ENCODE assay signal across 19 cellular contexts in the genomic region with DNA sequence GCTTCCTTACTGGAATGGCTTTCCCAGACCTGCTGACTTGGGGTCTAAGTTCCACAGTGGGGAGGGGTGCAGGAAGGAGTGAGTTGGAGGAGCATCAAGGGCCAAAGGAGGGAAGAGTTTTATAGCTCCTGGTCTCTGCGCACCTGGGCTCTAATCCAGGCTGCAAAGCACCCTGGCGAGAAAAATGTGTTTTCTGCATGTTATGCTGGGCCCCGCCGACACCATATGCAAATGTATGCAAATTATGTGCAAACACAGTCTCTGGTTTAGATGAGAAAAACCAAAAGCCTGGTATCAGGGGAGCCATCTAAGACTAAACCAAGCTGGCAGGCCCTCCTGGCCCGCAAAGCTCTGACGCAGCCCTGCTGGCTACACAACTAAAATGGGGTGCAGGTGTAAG.
DNase-seq lines count a peak whose midpoint lies in the region; ATAC-seq and TF ChIP-seq lines count a peak whose summit lies in the region.
"Had no signal": no experiment of that assay in that cellular context is flagged by ENCODE, and none has a peak within 500 bp of the region (broad histone marks: within the 10 kb centered on the region; RNA-seq: fewer than 3 reads in every experiment).

No MANE protein-coding gene starts in this region.

- no peaks in the 10 kb centered on the region for H3K36me3 Mint-ChIP-seq in stimulated activated memory B cell treated with anti-CD40 and anti-IgM and Interleukin-4, amounts not matched to agents 10 μg/mL and 1 μg/mL and 100 μg/mL, for 72 hours
- H3K36me3 Mint-ChIP-seq: CD4-positive, CD25-positive, alpha-beta regulatory T cell had no signal

- peak; percentile 21 for ATAC-seq in stimulated activated memory B cell treated with anti-CD40 and anti-IgM and Interleukin-4, amounts not matched to agents 10 μg/mL and 1 μg/mL and 100 μg/mL, for 72 hours
- no peak for ATAC-seq in HG03342 (IDR thresholded peaks at IDR 0.05; ENCODE audit: unreplicated experiment)
- ATAC-seq: HCT116 had no signal

- BruUV-seq in OCI-LY7 (replicated peaks; lab: Mats Ljungman, UMichigan), result no TSS peak

- DNase-seq in activated effector memory CD4-positive, alpha-beta T cell treated with anti-CD3 and anti-CD28 coated beads, Interleukin-2, amount 50 U/mL, for 16 hours, result peak; percentile 21
- DNase-seq in activated effector memory CD4-positive, alpha-beta T cell treated with Interleukin-2 at 50 U/mL for 16 hours, result no peak
- DNase-seq in OCI-LY7 (ENCODE audit: low spot score), result peak; percentile 87
- DNase-seq in germinal center (ENCODE audit: low spot score), result peak; percentile 42
- DNase-seq in NCI-H1092 (lab: John Stamatoyannopoulos, UW), result no peak
- no peak for DNase-seq in NCI-H2171 treated with DMSO at 0.1 percent for 48 hours (lab: John Stamatoyannopoulos, UW)
- DNase-seq: BE2C; CD4-positive, CD25-positive, alpha-beta regulatory T cell; COR-L47; DMS 273 treated with DMSO at 0.1 percent for 48 hours; DND-41; NCI-H1417 treated with DMSO at 0.1 percent for 48 hours; NCI-H1930; NCI-H345; Peyer's patch; Right ventricle myocardium superior had no signal

- no peaks in the 10 kb centered on the region for H3K36me3 ChIP-seq in OCI-LY7 (ENCODE audit: insufficient read depth, low read length)
- H3K36me3 ChIP-seq: BE2C, Peyer's patch had no signal

- H4K20me1 ChIP-seq in OCI-LY7 (ENCODE audit: insufficient read depth, low read length), result no peaks in the 10 kb centered on the region

- H3K9me2 ChIP-seq in OCI-LY7 (ENCODE audit: insufficient read depth, low read length), result no peaks in the 10 kb centered on the region

- no peak overlapping the region for H3K4me3 Mint-ChIP-seq in stimulated activated memory B cell treated with anti-CD40 and anti-IgM and Interleukin-4, amounts not matched to agents 10 μg/mL and 1 μg/mL and 100 μg/mL, for 72 hours
- H3K4me3 Mint-ChIP-seq: CD4-positive, CD25-positive, alpha-beta regulatory T cell had no signal

- peak overlapping the region; percentile 90 for H3K27ac ChIP-seq in OCI-LY7 (ENCODE audit: low read depth, low read length, poor library complexity, severe bottlenecking)
- H3K27ac ChIP-seq: Peyer's patch had no signal

- no peaks in the 10 kb centered on the region for H3K79me2 ChIP-seq in OCI-LY7 (ENCODE audit: insufficient read depth, low read depth, low read length)

- H3K4me1 ChIP-seq in OCI-LY7 (ENCODE audit: insufficient read depth, low read length, poor library complexity, severe bottlenecking), result peaks cover 95% of the 10 kb centered on the region
- H3K4me1 ChIP-seq: BE2C, Peyer's patch had no signal

- H3K9me3 Mint-ChIP-seq in stimulated activated memory B cell treated with anti-CD40 and anti-IgM and Interleukin-4, amounts not matched to agents 10 μg/mL and 1 μg/mL and 100 μg/mL, for 72 hours, result peaks cover 4% of the 10 kb centered on the region

- TF ChIP-seq CTCF in OCI-LY7 (conservative IDR thresholded peaks at IDR 0.05; ENCODE audit: low read length), result no peak

- H3K4me1 Mint-ChIP-seq in stimulated activated memory B cell treated with anti-CD40 and anti-IgM and Interleukin-4, amounts not matched to agents 10 μg/mL and 1 μg/mL and 100 μg/mL, for 72 hours, result peaks cover 54% of the 10 kb centered on the region
- H3K4me1 Mint-ChIP-seq: CD4-positive, CD25-positive, alpha-beta regulatory T cell had no signal

- no peak overlapping the region for H3K27ac Mint-ChIP-seq in stimulated activated memory B cell treated with anti-CD40 and anti-IgM and Interleukin-4, amounts not matched to agents 10 μg/mL and 1 μg/mL and 100 μg/mL, for 72 hours
- H3K27ac Mint-ChIP-seq: CD4-positive, CD25-positive, alpha-beta regulatory T cell had no signal

- H3K9me3 ChIP-seq in OCI-LY7 (ENCODE audit: low read length), result no peaks in the 10 kb centered on the region; the same call in 1 of the 2 replicates
- H3K9me3 ChIP-seq: BE2C, Peyer's patch had no signal

- peak overlapping the region; percentile 37; the same call in 1 of the 2 replicates for H2AFZ ChIP-seq in OCI-LY7 (ENCODE audit: low read length)

- H3K4me3 ChIP-seq in OCI-LY7 (ENCODE audit: low read depth, low read length, poor library complexity, severe bottlenecking), result peak overlapping the region; percentile 42
- H3K4me3 ChIP-seq: Peyer's patch had no signal

- H3K4me2 ChIP-seq in OCI-LY7 (ENCODE audit: low read length), result peak overlapping the region; percentile 71

- CTCF ChIA-PET in OCI-LY7 (lab: Charles Lee; ENCODE audit: unreplicated experiment), result interaction anchor here (0.6 kb wide), 1 partner anchor 20 kb away, joined by 5 read pairs; no protein-coding TSS in a partner anchor

- H3K27me3 Mint-ChIP-seq in stimulated activated memory B cell treated with anti-CD40 and anti-IgM and Interleukin-4, amounts not matched to agents 10 μg/mL and 1 μg/mL and 100 μg/mL, for 72 hours, result peaks cover 54% of the 10 kb centered on the region

- intact Hi-C loops in OCI-LY7 (cut with micrococcal nuclease; ENCODE audit: unreplicated experiment), result no loop called here

- POLR2A ChIA-PET in OCI-LY7 (lab: Charles Lee), result interaction anchor here (0.7 to 1.4 kb wide), 2 partner anchors 20 to 22 kb away, joined by 3 to 6 read pairs; no protein-coding TSS in a partner anchor

Comparison
In these comparisons a context has a peak if more than half of its experiments do, and no peak if none do; other contexts are left out.
1. DNase-seq: peak in activated effector memory CD4-positive, alpha-beta T cell treated with anti-CD3 and anti-CD28 coated beads, Interleukin-2, amount 50 U/mL, for 16 hours (single experiment), OCI-LY7 (single experiment) and germinal center (single experiment); none in activated effector memory CD4-positive, alpha-beta T cell treated with Interleukin-2 at 50 U/mL for 16 hours (single experiment), NCI-H1092 (single experiment) and NCI-H2171 treated with DMSO at 0.1 percent for 48 hours (single experiment).